ENCODE assay signal across 20 cellular contexts in the genomic region with DNA sequence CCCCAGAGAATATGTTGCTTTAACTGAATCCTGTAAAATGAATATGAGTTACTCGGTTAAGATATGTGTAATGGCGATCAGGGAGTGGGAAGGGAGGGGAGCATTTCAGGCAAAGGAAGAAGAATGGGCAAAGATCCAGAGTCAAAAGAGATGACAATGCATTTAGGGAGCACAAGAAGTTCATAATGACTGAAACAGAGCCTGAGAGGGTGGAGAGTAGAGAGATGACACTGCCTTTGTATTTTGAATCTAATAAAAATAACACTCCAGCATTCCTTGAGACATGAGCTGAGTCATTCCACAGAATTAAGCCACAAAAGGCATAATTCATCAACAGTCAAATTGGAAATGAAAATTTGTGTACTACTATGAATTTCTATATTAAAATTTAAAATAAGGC.
DNase-seq lines count a peak whose midpoint lies in the region; ATAC-seq and TF ChIP-seq lines count a peak whose summit lies in the region.
"Had no signal": no experiment of that assay in that cellular context is flagged by ENCODE, and none has a peak within 500 bp of the region (broad histone marks: within the 10 kb centered on the region; RNA-seq: fewer than 3 reads in every experiment).

No MANE protein-coding gene starts in this region.

- ATAC-seq in GM19351 (IDR thresholded peaks at IDR 0.05; ENCODE audit: unreplicated experiment): no peak
- ATAC-seq in HG03045 (IDR thresholded peaks at IDR 0.05; ENCODE audit: unreplicated experiment): no peak
- ATAC-seq: CD8-positive, alpha-beta T cell; K562 had no signal

- peak; percentile 33 for DNase-seq in MCF 10A (ENCODE audit: unreplicated experiment)
- no peak for DNase-seq in breast epithelium (ENCODE audit: low spot score in 2 of 2)
- peak; percentile 23 for DNase-seq in M059J (ENCODE audit: low read depth)
- peak; percentile 8 for DNase-seq in fibroblast of peridontal ligament (ENCODE audit: extremely low read depth)
- DNase-seq in immature natural killer cell: no peak
- no peak for DNase-seq in superior temporal gyrus (ENCODE audit: extremely low spot score)
- DNase-seq: CD8-positive, alpha-beta T cell; DMS79 treated with DMSO at 0.1 percent for 48 hours; NCI-H1048; NCI-H1694; NCI-H345; NCI-H526; OCI-M1; SJCRH30 had no signal

- no peaks in the 10 kb centered on the region for H3K27me3 Mint-ChIP-seq in MCF 10A (ENCODE audit: insufficient read depth, unreplicated experiment)
- H3K27me3 Mint-ChIP-seq in immature natural killer cell (ENCODE audit: low read depth in 3 of 3): peaks cover 0 to 4% (median 2%) of the 10 kb centered on the region in 3 donors

- no TSS peak for BruUV-seq in MCF 10A (replicated peaks; lab: Mats Ljungman, UMichigan)

- CTCF ChIA-PET in MCF 10A (lab: Yijun Ruan, JAX): no interaction called here

- H3K4me1 Mint-ChIP-seq in MCF 10A (ENCODE audit: insufficient read depth, unreplicated experiment) (peaks cover 6% of the 10 kb centered on the region), immature natural killer cell (no peaks in the 10 kb centered on the region)

- H3K4me3 Mint-ChIP-seq in MCF 10A (ENCODE audit: unreplicated experiment): no peak overlapping the region
- H3K4me3 Mint-ChIP-seq in immature natural killer cell: no peak overlapping the region
- H3K4me3 Mint-ChIP-seq: CD8-positive, alpha-beta T cell had no signal

- H3K9me3 ChIP-seq in breast epithelium: no peaks in the 10 kb centered on the region
- H3K9me3 ChIP-seq: HAP-1, SJCRH30 had no signal

- H3K9me3 Mint-ChIP-seq in MCF 10A (ENCODE audit: unreplicated experiment) (no peaks in the 10 kb centered on the region), immature natural killer cell (peaks cover 5 to 18% (median 13%) of the 10 kb centered on the region in 6 donors)

- no peaks in the 10 kb centered on the region for H3K36me3 ChIP-seq in breast epithelium
- H3K36me3 ChIP-seq: BLaER1, HAP-1, SJCRH30 had no signal

- peaks cover 5% of the 10 kb centered on the region for H3K36me3 Mint-ChIP-seq in MCF 10A (ENCODE audit: insufficient read depth, unreplicated experiment)
- no peaks in the 10 kb centered on the region for H3K36me3 Mint-ChIP-seq in immature natural killer cell
- H3K36me3 Mint-ChIP-seq: CD8-positive, alpha-beta T cell had no signal

- H3K27ac ChIP-seq in breast epithelium: no peak overlapping the region
- H3K27ac ChIP-seq: 22Rv1, BLaER1, SJCRH30 had no signal

- H3K27me3 ChIP-seq in breast epithelium: no peaks in the 10 kb centered on the region
- H3K27me3 ChIP-seq: BLaER1, SJCRH30 had no signal

- H3K4me1 ChIP-seq in breast epithelium: no peaks in the 10 kb centered on the region
- H3K4me1 ChIP-seq: BLaER1, HAP-1, SJCRH30 had no signal

- intact Hi-C loops in MCF 10A (cut with micrococcal nuclease): no loop called here
- intact Hi-C loops in breast epithelium (cut with DNase I; ENCODE audit: low total_unique reads): no loop called here

- TF ChIP-seq CTCF in MCF 10A (IDR thresholded peaks at IDR 0.05; ENCODE audit: unreplicated experiment) (no peak), breast epithelium (IDR thresholded peaks at IDR 0.05) (no peak)

- H3K4me3 ChIP-seq in breast epithelium: no peak overlapping the region
- H3K4me3 ChIP-seq: BLaER1, HAP-1, K562, SJCRH30 had no signal

- TF ChIP-seq POLR2A in breast epithelium (IDR thresholded peaks at IDR 0.05): no peak

- peak overlapping the region; percentile 61 for H3K27ac Mint-ChIP-seq in MCF 10A (ENCODE audit: low read depth, unreplicated experiment)
- H3K27ac Mint-ChIP-seq in immature natural killer cell: no peak overlapping the region
- H3K27ac Mint-ChIP-seq: CD8-positive, alpha-beta T cell had no signal

- POLR2A ChIA-PET in MCF 10A (lab: Yijun Ruan, JAX): no interaction called here

Comparison
In these comparisons a context has a peak if more than half of its experiments do, and no peak if none do; other contexts are left out.
1. DNase-seq: peak in MCF 10A (single experiment), M059J (single experiment) and fibroblast of peridontal ligament (single experiment); none in breast epithelium (0 of 2), immature natural killer cell (0 of 3) and superior temporal gyrus (single experiment).